In genomic region chr1:41726899-41727748, GRCh38 we compare ENCODE assay signal across 8 cellular contexts.
DNase-seq lines count a peak whose midpoint lies in the region; ATAC-seq, FAIRE-seq and TF ChIP-seq lines count a peak whose summit lies in the region.

No MANE protein-coding gene starts in this region.

- H3K4me3 ChIP-seq in astrocyte (ENCODE audit: insufficient read depth, low read depth, low read length): no peak overlapping the region

- no peaks in the 10 kb centered on the region for H3K79me2 ChIP-seq in astrocyte (ENCODE audit: insufficient read depth, low read length)

- peaks cover 7% of the 10 kb centered on the region for H3K4me1 Mint-ChIP-seq in astrocyte (ENCODE audit: low read depth, unreplicated experiment)
- peaks cover 52 to 65% of the 10 kb centered on the region in 2 donors for H3K4me1 Mint-ChIP-seq in natural killer cell treated with Interleukin-12 subunit alpha and Interleukin-12 subunit beta and Interleukin-15 and Interleukin-18, amount 100 ng/mL, for 72 hours (ENCODE audit: low read depth in 2 of 2)

- peaks cover 32% of the 10 kb centered on the region for H3K27me3 Mint-ChIP-seq in astrocyte (ENCODE audit: low read depth, unreplicated experiment)
- no peaks in the 10 kb centered on the region for H3K27me3 Mint-ChIP-seq in natural killer cell treated with Interleukin-12 subunit alpha and Interleukin-12 subunit beta and Interleukin-15 and Interleukin-18, amount 100 ng/mL, for 72 hours

- FAIRE-seq in astrocyte (lab: Jason Lieb, UNC): no peak

- H4K20me1 ChIP-seq in astrocyte (ENCODE audit: insufficient read depth, low read length): no peaks in the 10 kb centered on the region

- peaks cover 2% of the 10 kb centered on the region for H3K4me1 ChIP-seq in astrocyte (ENCODE audit: insufficient read depth, low read length)

- peak; percentile 34 for ATAC-seq in GM21423 (IDR thresholded peaks at IDR 0.05; ENCODE audit: unreplicated experiment)
- ATAC-seq in natural killer cell treated with Interleukin-12 subunit alpha and Interleukin-12 subunit beta and Interleukin-15 and Interleukin-18, amount 100 ng/mL, for 72 hours: peak; percentile 35 to 63

- no peak overlapping the region for H3K4me3 Mint-ChIP-seq in astrocyte (ENCODE audit: unreplicated experiment)
- peak overlapping the region; percentile 71 for H3K4me3 Mint-ChIP-seq in natural killer cell treated with Interleukin-12 subunit alpha and Interleukin-12 subunit beta and Interleukin-15 and Interleukin-18, amount 100 ng/mL, for 72 hours

- peaks cover 5% of the 10 kb centered on the region for H3K9me3 Mint-ChIP-seq in astrocyte (ENCODE audit: unreplicated experiment)
- no peaks in the 10 kb centered on the region for H3K9me3 Mint-ChIP-seq in natural killer cell treated with Interleukin-12 subunit alpha and Interleukin-12 subunit beta and Interleukin-15 and Interleukin-18, amount 100 ng/mL, for 72 hours

- DNase-seq in G401 (ENCODE audit: low spot score) (peak; percentile 66), NCI-H2107 treated with DMSO at 0.1 percent for 48 hours (lab: John Stamatoyannopoulos, UW; ENCODE audit: unreplicated experiment) (peak; percentile 82), astrocyte (ENCODE audit: low read depth) (no peak), COR-L47 (lab: John Stamatoyannopoulos, UW) (no peak), NCI-H1436 (lab: John Stamatoyannopoulos, UW) (no peak), NCI-H1417 (lab: John Stamatoyannopoulos, UW) (no peak)
- DNase-seq in natural killer cell treated with Interleukin-12 subunit alpha and Interleukin-12 subunit beta and Interleukin-15 and Interleukin-18, amount 100 ng/mL, for 72 hours (ENCODE audit: low spot score): peak; percentile 87

- H3K9ac ChIP-seq in astrocyte (ENCODE audit: low read length): no peak overlapping the region

- H3K27ac ChIP-seq in astrocyte (ENCODE audit: low read depth, low read length): no peak overlapping the region

- in situ Hi-C loops in G401 (cut with HindIII; ENCODE audit: low sequenced_read_pairs): no loop called here

- no peaks in the 10 kb centered on the region for H3K27me3 ChIP-seq in astrocyte (ENCODE audit: insufficient read depth, low read length)

- H3K36me3 Mint-ChIP-seq in astrocyte (ENCODE audit: low read depth, unreplicated experiment): peaks cover 2% of the 10 kb centered on the region
- H3K36me3 Mint-ChIP-seq in natural killer cell treated with Interleukin-12 subunit alpha and Interleukin-12 subunit beta and Interleukin-15 and Interleukin-18, amount 100 ng/mL, for 72 hours: no peaks in the 10 kb centered on the region

- H3K27ac Mint-ChIP-seq in astrocyte (ENCODE audit: unreplicated experiment): peak overlapping the region; percentile 67
- H3K27ac Mint-ChIP-seq in natural killer cell treated with Interleukin-12 subunit alpha and Interleukin-12 subunit beta and Interleukin-15 and Interleukin-18, amount 100 ng/mL, for 72 hours: peak overlapping the region; percentile 72 to 88

- H3K36me3 ChIP-seq in astrocyte (ENCODE audit: insufficient read depth, low read length): no peaks in the 10 kb centered on the region

- H3K9me3 ChIP-seq in astrocyte (ENCODE audit: insufficient read depth, low read depth, low read length): no peaks in the 10 kb centered on the region

- H3K4me2 ChIP-seq in astrocyte (ENCODE audit: low read length): no peak overlapping the region

- H2AFZ ChIP-seq in astrocyte (ENCODE audit: low read depth, low read length): peak overlapping the region; percentile 43

- TF ChIP-seq CTCF in astrocyte (IDR thresholded peaks at IDR 0.05; ENCODE audit: insufficient read depth, low read depth, low read length): no peak

Comparison
In these comparisons a context has a peak if more than half of its experiments do, and no peak if none do; other contexts are left out.
1. DNase-seq: peak in G401 (single experiment), NCI-H2107 treated with DMSO at 0.1 percent for 48 hours (single experiment) and natural killer cell treated with Interleukin-12 subunit alpha and Interleukin-12 subunit beta and Interleukin-15 and Interleukin-18, amount 100 ng/mL, for 72 hours (single experiment); none in astrocyte (single experiment), COR-L47 (single experiment), NCI-H1436 (single experiment) and NCI-H1417 (0 of 3).